ENCODE assay signal across 1 cellular context in genomic region chr3:45646051-45646585, GRCh38.
TF ChIP-seq lines count a peak whose summit lies in the region.

No MANE protein-coding gene starts in this region.

TF ChIP-seq in HepG2, 621 proteins besides CTCF, POLR2A, EP300 and RAD21 (continues in another document):
- no peak for TF ChIP-seq SATB2 (CRISPR knock-in tag; IDR thresholded peaks at IDR 0.05)
- TF ChIP-seq ZNF33B (CRISPR knock-in tag; IDR thresholded peaks at IDR 0.05) = no peak
- peak; percentile 65 for TF ChIP-seq HNF4A (CRISPR knock-in tag; IDR thresholded peaks at IDR 0.05)
- TF ChIP-seq SP2 (CRISPR knock-in tag; IDR thresholded peaks at IDR 0.05) = no peak
- TF ChIP-seq EZH2 (conservative IDR thresholded peaks at IDR 0.05; ENCODE audit: low read depth, low read length) = no peak
- TF ChIP-seq, protein P1, sequence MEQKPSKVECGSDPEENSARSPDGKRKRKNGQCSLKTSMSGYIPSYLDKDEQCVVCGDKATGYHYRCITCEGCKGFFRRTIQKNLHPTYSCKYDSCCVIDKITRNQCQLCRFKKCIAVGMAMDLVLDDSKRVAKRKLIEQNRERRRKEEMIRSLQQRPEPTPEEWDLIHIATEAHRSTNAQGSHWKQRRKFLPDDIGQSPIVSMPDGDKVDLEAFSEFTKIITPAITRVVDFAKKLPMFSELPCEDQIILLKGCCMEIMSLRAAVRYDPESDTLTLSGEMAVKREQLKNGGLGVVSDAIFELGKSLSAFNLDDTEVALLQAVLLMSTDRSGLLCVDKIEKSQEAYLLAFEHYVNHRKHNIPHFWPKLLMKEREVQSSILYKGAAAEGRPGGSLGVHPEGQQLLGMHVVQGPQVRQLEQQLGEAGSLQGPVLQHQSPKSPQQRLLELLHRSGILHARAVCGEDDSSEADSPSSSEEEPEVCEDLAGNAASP (CRISPR knock-in tag; IDR thresholded peaks at IDR 0.05; ENCODE audit: borderline replicate concordance) = peak; percentile 38; the same call in 1 of the 2 replicates
- TF ChIP-seq HOXA3 (CRISPR knock-in tag; IDR thresholded peaks at IDR 0.05) = peak; percentile 37; the same call in 1 of the 2 replicates
- no peak for TF ChIP-seq YEATS4 (CRISPR knock-in tag; IDR thresholded peaks at IDR 0.05; ENCODE audit: borderline replicate concordance)
- no peak for TF ChIP-seq BHLHE40 (IDR thresholded peaks at IDR 0.05; ENCODE audit: low read length)
- no peak for TF ChIP-seq ZNF839 (CRISPR knock-in tag; IDR thresholded peaks at IDR 0.05; ENCODE audit: borderline replicate concordance)
- 0 out of 2 replicates have a peak, but pooled peaks have one; percentile 6 for TF ChIP-seq CEBPG (CRISPR knock-in tag; IDR thresholded peaks at IDR 0.05)
- TF ChIP-seq, protein P2, sequence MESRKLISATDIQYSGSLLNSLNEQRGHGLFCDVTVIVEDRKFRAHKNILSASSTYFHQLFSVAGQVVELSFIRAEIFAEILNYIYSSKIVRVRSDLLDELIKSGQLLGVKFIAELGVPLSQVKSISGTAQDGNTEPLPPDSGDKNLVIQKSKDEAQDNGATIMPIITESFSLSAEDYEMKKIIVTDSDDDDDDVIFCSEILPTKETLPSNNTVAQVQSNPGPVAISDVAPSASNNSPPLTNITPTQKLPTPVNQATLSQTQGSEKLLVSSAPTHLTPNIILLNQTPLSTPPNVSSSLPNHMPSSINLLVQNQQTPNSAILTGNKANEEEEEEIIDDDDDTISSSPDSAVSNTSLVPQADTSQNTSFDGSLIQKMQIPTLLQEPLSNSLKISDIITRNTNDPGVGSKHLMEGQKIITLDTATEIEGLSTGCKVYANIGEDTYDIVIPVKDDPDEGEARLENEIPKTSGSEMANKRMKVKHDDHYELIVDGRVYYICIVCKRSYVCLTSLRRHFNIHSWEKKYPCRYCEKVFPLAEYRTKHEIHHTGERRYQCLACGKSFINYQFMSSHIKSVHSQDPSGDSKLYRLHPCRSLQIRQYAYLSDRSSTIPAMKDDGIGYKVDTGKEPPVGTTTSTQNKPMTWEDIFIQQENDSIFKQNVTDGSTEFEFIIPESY (CRISPR knock-in tag; IDR thresholded peaks at IDR 0.05) = peak; percentile 45; the same call in 1 of the 2 replicates
- TF ChIP-seq, protein P3, sequence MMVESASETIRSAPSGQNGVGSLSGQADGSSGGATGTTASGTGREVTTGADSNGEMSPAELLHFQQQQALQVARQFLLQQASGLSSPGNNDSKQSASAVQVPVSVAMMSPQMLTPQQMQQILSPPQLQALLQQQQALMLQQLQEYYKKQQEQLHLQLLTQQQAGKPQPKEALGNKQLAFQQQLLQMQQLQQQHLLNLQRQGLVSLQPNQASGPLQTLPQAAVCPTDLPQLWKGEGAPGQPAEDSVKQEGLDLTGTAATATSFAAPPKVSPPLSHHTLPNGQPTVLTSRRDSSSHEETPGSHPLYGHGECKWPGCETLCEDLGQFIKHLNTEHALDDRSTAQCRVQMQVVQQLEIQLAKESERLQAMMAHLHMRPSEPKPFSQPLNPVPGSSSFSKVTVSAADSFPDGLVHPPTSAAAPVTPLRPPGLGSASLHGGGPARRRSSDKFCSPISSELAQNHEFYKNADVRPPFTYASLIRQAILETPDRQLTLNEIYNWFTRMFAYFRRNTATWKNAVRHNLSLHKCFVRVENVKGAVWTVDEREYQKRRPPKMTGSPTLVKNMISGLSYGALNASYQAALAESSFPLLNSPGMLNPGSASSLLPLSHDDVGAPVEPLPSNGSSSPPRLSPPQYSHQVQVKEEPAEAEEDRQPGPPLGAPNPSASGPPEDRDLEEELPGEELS (CRISPR knock-in tag; IDR thresholded peaks at IDR 0.05) = no peak
- 0 out of 2 replicates have a peak, but pooled peaks have one; percentile 66 for TF ChIP-seq ZNF3 (CRISPR knock-in tag; IDR thresholded peaks at IDR 0.05)
- TF ChIP-seq KDM6A (CRISPR knock-in tag; IDR thresholded peaks at IDR 0.05; ENCODE audit: low read depth) = 0 out of 2 replicates have a peak, but pooled peaks have one; percentile 30
- TF ChIP-seq HNRNPL (IDR thresholded peaks at IDR 0.05; ENCODE audit: low read depth, low read length) = 0 out of 2 replicates have a peak, but pooled peaks have one; percentile 29
- no peak for TF ChIP-seq KDM5B (CRISPR knock-in tag; IDR thresholded peaks at IDR 0.05; ENCODE audit: borderline replicate concordance)
- TF ChIP-seq ZSCAN12 (CRISPR knock-in tag; IDR thresholded peaks at IDR 0.05) = no peak
- no peak for TF ChIP-seq DNMT1 (CRISPR knock-in tag; IDR thresholded peaks at IDR 0.05)
- no peak for TF ChIP-seq ZBTB38 (CRISPR knock-in tag; IDR thresholded peaks at IDR 0.05)
- no peak for TF ChIP-seq TP53 (CRISPR knock-in tag; conservative IDR thresholded peaks at IDR 0.05)
- TF ChIP-seq THAP11 (CRISPR knock-in tag; IDR thresholded peaks at IDR 0.05) = 0 out of 2 replicates have a peak, but pooled peaks have one; percentile 15
- TF ChIP-seq, protein P4, sequence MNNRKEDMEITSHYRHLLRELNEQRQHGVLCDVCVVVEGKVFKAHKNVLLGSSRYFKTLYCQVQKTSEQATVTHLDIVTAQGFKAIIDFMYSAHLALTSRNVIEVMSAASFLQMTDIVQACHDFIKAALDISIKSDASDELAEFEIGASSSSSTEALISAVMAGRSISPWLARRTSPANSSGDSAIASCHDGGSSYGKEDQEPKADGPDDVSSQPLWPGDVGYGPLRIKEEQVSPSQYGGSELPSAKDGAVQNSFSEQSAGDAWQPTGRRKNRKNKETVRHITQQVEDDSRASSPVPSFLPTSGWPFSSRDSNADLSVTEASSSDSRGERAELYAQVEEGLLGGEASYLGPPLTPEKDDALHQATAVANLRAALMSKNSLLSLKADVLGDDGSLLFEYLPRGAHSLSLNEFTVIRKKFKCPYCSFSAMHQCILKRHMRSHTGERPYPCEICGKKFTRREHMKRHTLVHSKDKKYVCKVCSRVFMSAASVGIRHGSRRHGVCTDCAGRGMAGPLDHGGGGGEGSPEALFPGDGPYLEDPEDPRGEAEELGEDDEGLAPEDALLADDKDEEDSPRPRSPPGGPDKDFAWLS (CRISPR knock-in tag; IDR thresholded peaks at IDR 0.05; ENCODE audit: borderline replicate concordance) = no peak
- TF ChIP-seq, protein P5, sequence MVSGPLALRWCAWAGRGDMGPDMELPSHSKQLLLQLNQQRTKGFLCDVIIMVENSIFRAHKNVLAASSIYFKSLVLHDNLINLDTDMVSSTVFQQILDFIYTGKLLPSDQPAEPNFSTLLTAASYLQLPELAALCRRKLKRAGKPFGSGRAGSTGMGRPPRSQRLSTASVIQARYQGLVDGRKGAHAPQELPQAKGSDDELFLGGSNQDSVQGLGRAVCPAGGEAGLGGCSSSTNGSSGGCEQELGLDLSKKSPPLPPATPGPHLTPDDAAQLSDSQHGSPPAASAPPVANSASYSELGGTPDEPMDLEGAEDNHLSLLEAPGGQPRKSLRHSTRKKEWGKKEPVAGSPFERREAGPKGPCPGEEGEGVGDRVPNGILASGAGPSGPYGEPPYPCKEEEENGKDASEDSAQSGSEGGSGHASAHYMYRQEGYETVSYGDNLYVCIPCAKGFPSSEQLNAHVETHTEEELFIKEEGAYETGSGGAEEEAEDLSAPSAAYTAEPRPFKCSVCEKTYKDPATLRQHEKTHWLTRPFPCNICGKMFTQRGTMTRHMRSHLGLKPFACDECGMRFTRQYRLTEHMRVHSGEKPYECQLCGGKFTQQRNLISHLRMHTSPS (CRISPR knock-in tag; IDR thresholded peaks at IDR 0.05; ENCODE audit: low read depth) = peak; percentile 57
- TF ChIP-seq AGO1 (IDR thresholded peaks at IDR 0.05; ENCODE audit: low read depth, low read length, poor library complexity, severe bottlenecking) = no peak
- no peak for TF ChIP-seq SRY (CRISPR knock-in tag; IDR thresholded peaks at IDR 0.05)
- no peak for TF ChIP-seq SYNCRIP (IDR thresholded peaks at IDR 0.05; ENCODE audit: insufficient read depth, low read depth, low read length)
- TF ChIP-seq ZNF407 (CRISPR knock-in tag; IDR thresholded peaks at IDR 0.05; ENCODE audit: not compliant biosample characterization) = no peak
- TF ChIP-seq MTF2 (CRISPR knock-in tag; IDR thresholded peaks at IDR 0.05; ENCODE audit: borderline replicate concordance) = no peak
- TF ChIP-seq ZNF878 (CRISPR knock-in tag; IDR thresholded peaks at IDR 0.05) = 0 out of 2 replicates have a peak, but pooled peaks have one; percentile 7
- peak; percentile 72 for TF ChIP-seq ESRRA (CRISPR knock-in tag; IDR thresholded peaks at IDR 0.05; ENCODE audit: low read depth)
- peak; percentile 57 for TF ChIP-seq GATAD2A (CRISPR knock-in tag; IDR thresholded peaks at IDR 0.05)
- no peak for TF ChIP-seq ZNF660 (CRISPR knock-in tag; IDR thresholded peaks at IDR 0.05; ENCODE audit: borderline replicate concordance, low read depth)
- TF ChIP-seq, protein P6, sequence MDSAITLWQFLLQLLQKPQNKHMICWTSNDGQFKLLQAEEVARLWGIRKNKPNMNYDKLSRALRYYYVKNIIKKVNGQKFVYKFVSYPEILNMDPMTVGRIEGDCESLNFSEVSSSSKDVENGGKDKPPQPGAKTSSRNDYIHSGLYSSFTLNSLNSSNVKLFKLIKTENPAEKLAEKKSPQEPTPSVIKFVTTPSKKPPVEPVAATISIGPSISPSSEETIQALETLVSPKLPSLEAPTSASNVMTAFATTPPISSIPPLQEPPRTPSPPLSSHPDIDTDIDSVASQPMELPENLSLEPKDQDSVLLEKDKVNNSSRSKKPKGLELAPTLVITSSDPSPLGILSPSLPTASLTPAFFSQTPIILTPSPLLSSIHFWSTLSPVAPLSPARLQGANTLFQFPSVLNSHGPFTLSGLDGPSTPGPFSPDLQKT (CRISPR knock-in tag; IDR thresholded peaks at IDR 0.05; ENCODE audit: borderline replicate concordance) = no peak
- TF ChIP-seq ZNF513 (CRISPR knock-in tag; conservative IDR thresholded peaks at IDR 0.05) = no peak
- TF ChIP-seq NCOA5 (CRISPR knock-in tag; IDR thresholded peaks at IDR 0.05) = no peak
- no peak for TF ChIP-seq HMG20B (CRISPR knock-in tag; conservative IDR thresholded peaks at IDR 0.05)
- TF ChIP-seq YY1 (IDR thresholded peaks at IDR 0.05; ENCODE audit: insufficient read depth, insufficient replicate concordance, low read depth, low read length) = no peak
- peak; percentile 37; the same call in 1 of the 2 replicates for TF ChIP-seq FOSL2 (CRISPR knock-in tag; IDR thresholded peaks at IDR 0.05)
- no peak for TF ChIP-seq PHF8 (CRISPR knock-in tag; IDR thresholded peaks at IDR 0.05)
- TF ChIP-seq, protein P7, sequence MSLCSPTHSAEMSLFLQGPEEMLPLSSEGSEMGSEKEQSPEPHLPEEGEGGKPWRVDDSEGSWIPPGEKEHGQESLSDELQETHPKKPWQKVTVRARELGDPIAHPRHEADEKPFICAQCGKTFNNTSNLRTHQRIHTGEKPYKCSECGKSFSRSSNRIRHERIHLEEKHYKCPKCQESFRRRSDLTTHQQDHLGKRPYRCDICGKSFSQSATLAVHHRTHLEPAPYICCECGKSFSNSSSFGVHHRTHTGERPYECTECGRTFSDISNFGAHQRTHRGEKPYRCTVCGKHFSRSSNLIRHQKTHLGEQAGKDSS (CRISPR knock-in tag; IDR thresholded peaks at IDR 0.05; ENCODE audit: borderline replicate concordance, low read depth) = peak; percentile 93; the same call in 1 of the 2 replicates
